2 cellular contexts compared by ENCODE assay signal in genomic region chr9:129339539-129340157, GRCh38.
TF ChIP-seq lines count a peak whose summit lies in the region.

No MANE protein-coding gene starts in this region.

TF ChIP-seq in GM12891, 5 proteins besides CTCF, POLR2A, EP300 and RAD21:
- TF ChIP-seq TAF1 (IDR thresholded peaks at IDR 0.05; ENCODE audit: low read depth, low read length) (no peak), POU2F2 (IDR thresholded peaks at IDR 0.05; ENCODE audit: low read depth, low read length) (no peak), SPI1 (IDR thresholded peaks at IDR 0.05; ENCODE audit: low read depth, low read length) (no peak), PAX5 (IDR thresholded peaks at IDR 0.05; ENCODE audit: insufficient read depth, low read length, severe bottlenecking) (no peak), POLR2AphosphoS5 (IDR thresholded peaks at IDR 0.05; ENCODE audit: low read depth, low read length) (no peak)

TF ChIP-seq in SK-N-SH, 30 proteins besides CTCF, POLR2A, EP300 and RAD21:
- TF ChIP-seq TEAD4 (IDR thresholded peaks at IDR 0.05; ENCODE audit: borderline replicate concordance, insufficient read depth) (no peak), FOXJ3 (CRISPR knock-in tag; IDR thresholded peaks at IDR 0.05) (no peak), MAX (IDR thresholded peaks at IDR 0.05; ENCODE audit: low read depth) (no peak), PBX3 (IDR thresholded peaks at IDR 0.05) (no peak), TCF12 (IDR thresholded peaks at IDR 0.05) (no peak)
TF ChIP-seq in SK-N-SH: peak in this region for 0.
